In genomic region chr12:108696111-108696995, GRCh38 we compare ENCODE assay signal across 8 cellular contexts. TPM values are rescaled to one million over a fixed set of nuclear protein-coding genes. Genes with fewer than 3 reads are reported as not detected.
DNase-seq lines count a peak whose midpoint lies in the region; ATAC-seq and TF ChIP-seq lines count a peak whose summit lies in the region.
"Had no signal": no experiment of that assay in that cellular context is flagged by ENCODE, and none has a peak within 500 bp of the region (broad histone marks: within the 10 kb centered on the region; RNA-seq: fewer than 3 reads in every experiment).

No MANE protein-coding gene starts in this region.

- no peak for TF ChIP-seq CTCF in fibroblast of pulmonary artery (IDR thresholded peaks at IDR 0.05; ENCODE audit: low read length, missing control alignments)
- TF ChIP-seq CTCF in WERI-Rb-1 (IDR thresholded peaks at IDR 0.05; ENCODE audit: low read depth, low read length): no peak

- peaks cover 50% of the 10 kb centered on the region for H3K36me3 ChIP-seq in WERI-Rb-1

- H3K4me3 Mint-ChIP-seq in T-helper 17 cell: no peak overlapping the region

- DNase-seq in HPDE6-E6E7 (ENCODE audit: extremely low spot score) (peak; percentile 88), T-helper 17 cell (no peak), fibroblast of pulmonary artery (ENCODE audit: low read depth) (peak; percentile 100), GM19240 (ENCODE audit: insufficient read length, low spot score) (no peak), posterior vena cava (ENCODE audit: low spot score) (no peak), WERI-Rb-1 (no peak)
- DNase-seq in stimulated activated CD8-positive, alpha-beta memory T cell treated with anti-CD3 and anti-CD28 coated beads, Interleukin-4, amount 100 ng/mL, for 48 hours: peak; percentile 62

- H3K27ac Mint-ChIP-seq in T-helper 17 cell: peak overlapping the region; percentile 81

- no peaks in the 10 kb centered on the region for H3K27me3 ChIP-seq in WERI-Rb-1 (ENCODE audit: insufficient read depth, low read depth, severe bottlenecking)

- H3K4me3 ChIP-seq in fibroblast of pulmonary artery (replicated peaks; ENCODE audit: low read depth, low read length) (peak overlapping the region; percentile 37), WERI-Rb-1 (ENCODE audit: low read depth, low read length) (no peak overlapping the region)
- H3K4me3 ChIP-seq: SK-N-MC had no signal

- no peak overlapping the region for H3K27ac ChIP-seq in WERI-Rb-1
- H3K27ac ChIP-seq: SK-N-MC had no signal

- no peaks in the 10 kb centered on the region for H3K27me3 Mint-ChIP-seq in T-helper 17 cell

- ATAC-seq in T-helper 17 cell: no peak

- peaks cover 15% of the 10 kb centered on the region for H3K4me1 Mint-ChIP-seq in T-helper 17 cell

- H3K9me3 ChIP-seq in T-helper 17 cell (ENCODE audit: control insufficient read depth, low read length, poor library complexity, severe bottlenecking) (no peaks in the 10 kb centered on the region), WERI-Rb-1 (ENCODE audit: severe bottlenecking) (no peaks in the 10 kb centered on the region)

- no peaks in the 10 kb centered on the region for H3K36me3 Mint-ChIP-seq in T-helper 17 cell (ENCODE audit: low read depth)

- intact Hi-C loops in posterior vena cava (cut with DNase I): no loop called here

RNA-seq across cellular contexts. Expression of gene CORO1C, which starts 35.0 kb away (rescaled TPM):
- total RNA-seq in T-helper 17 cell (10 to 100 TPM; 13.3 to 61.1 TPM), posterior vena cava (100 to 1,000 TPM; 361 to 548 TPM)

Comparison
In these comparisons a context has a peak if more than half of its experiments do, and no peak if none do; other contexts are left out.
1. DNase-seq: peak in HPDE6-E6E7 (single experiment), fibroblast of pulmonary artery (single experiment) and stimulated activated CD8-positive, alpha-beta memory T cell treated with anti-CD3 and anti-CD28 coated beads, Interleukin-4, amount 100 ng/mL, for 48 hours (single experiment); none in T-helper 17 cell (0 of 3), GM19240 (single experiment), posterior vena cava (single experiment) and WERI-Rb-1 (single experiment).
2. RNA of gene CORO1C, which starts 35.0 kb away (total RNA-seq): 361 to 548 TPM in posterior vena cava; 13.3 to 61.1 TPM in T-helper 17 cell; every median in the first group is over 4 times any median in the second.